Comparison of ENCODE assay signal across 8 cellular contexts in genomic region chr9:112486221-112487007, GRCh38. TPM values are rescaled to one million over a fixed set of nuclear protein-coding genes. Genes with fewer than 3 reads are reported as not detected.
DNase-seq lines count a peak whose midpoint lies in the region; ATAC-seq and TF ChIP-seq lines count a peak whose summit lies in the region.

KIAA1958 (plus strand) TSS chr9:112486827; CDS start chr9:112574081, 87,254 bp downstream.

- no peaks in the 10 kb centered on the region for H3K9me3 ChIP-seq in OCI-LY3 (ENCODE audit: insufficient read depth, low read length)
- H3K9me3 ChIP-seq in naive thymus-derived CD4-positive, alpha-beta T cell (ENCODE audit: control insufficient read depth in 2 of 3, low read length in 3 of 3) = no peaks in the 10 kb centered on the region

- peaks cover 12% of the 10 kb centered on the region for H3K4me1 ChIP-seq in OCI-LY3 (ENCODE audit: low read length)
- H3K4me1 ChIP-seq in naive thymus-derived CD4-positive, alpha-beta T cell (ENCODE audit: control insufficient read depth in 2 of 2, insufficient read depth in 2 of 2, low read length in 2 of 2) = peaks cover 4 to 6% of the 10 kb centered on the region in 2 donors

- intact Hi-C loops in naive thymus-derived CD4-positive, alpha-beta T cell (cut with micrococcal nuclease) = loop anchor here (1.0 to 10.0 kb wide), 14 partner anchors 43 to 1002 kb away; partner anchors contain the start of genes ECPAS (in 2 of the 2), INIP (in 2 of the 2), PTBP3 (in 2 of the 2) and SNX30 (in 2 of the 2)

- no peaks in the 10 kb centered on the region for H3K27me3 ChIP-seq in OCI-LY3 (ENCODE audit: low read depth, low read length)
- H3K27me3 ChIP-seq in naive thymus-derived CD4-positive, alpha-beta T cell (ENCODE audit: control insufficient read depth in 2 of 2, insufficient read depth in 2 of 2, low read length in 2 of 2) = no peaks in the 10 kb centered on the region

- H3K27ac Mint-ChIP-seq in naive thymus-derived CD4-positive, alpha-beta T cell = peak within 1 kb of the TSS; percentile 93 to 98 (median 97)
- H3K27ac Mint-ChIP-seq in stimulated activated naive B cell treated with anti-CD40 and anti-IgM and Interleukin-4, amounts not matched to agents 10 μg/mL and 1 μg/mL and 100 μg/mL, for 72 hours = peak within 1 kb of the TSS; percentile 98

- peaks cover 48% of the 10 kb centered on the region for H3K79me2 ChIP-seq in OCI-LY3 (ENCODE audit: low read length)

- H3K9ac ChIP-seq in OCI-LY3 (ENCODE audit: low read length) = peak within 1 kb of the TSS; percentile 79

- no peaks in the 10 kb centered on the region for H3K27me3 Mint-ChIP-seq in activated T-cell treated with anti-CD3 and anti-CD28 coated beads, Interleukin-2, amount 50 U/mL, for 4 hours (ENCODE audit: low read depth)
- peaks cover 0 to 6% (median 0%) of the 10 kb centered on the region in 5 donors for H3K27me3 Mint-ChIP-seq in naive thymus-derived CD4-positive, alpha-beta T cell
- no peaks in the 10 kb centered on the region for H3K27me3 Mint-ChIP-seq in stimulated activated naive B cell treated with anti-CD40 and anti-IgM and Interleukin-4, amounts not matched to agents 10 μg/mL and 1 μg/mL and 100 μg/mL, for 72 hours

- H2AFZ ChIP-seq in OCI-LY3 (ENCODE audit: low read depth, low read length) = peak within 1 kb of the TSS; percentile 66

- H3K27ac ChIP-seq in OCI-LY3 (ENCODE audit: low read length) = peak within 1 kb of the TSS; percentile 56
- peak within 1 kb of the TSS; percentile 72 for H3K27ac ChIP-seq in naive thymus-derived CD4-positive, alpha-beta T cell (ENCODE audit: low read depth, low read length)

- H3K36me3 ChIP-seq in OCI-LY3 (replicated peaks; ENCODE audit: low read depth, low read length) = no peaks in the 10 kb centered on the region
- H3K36me3 ChIP-seq in naive thymus-derived CD4-positive, alpha-beta T cell (ENCODE audit: control insufficient read depth in 2 of 3, insufficient read depth in 3 of 3, low read length in 3 of 3) = no peaks in the 10 kb centered on the region

- peak within 1 kb of the TSS; percentile 82 for H3K4me2 ChIP-seq in OCI-LY3 (ENCODE audit: low read length)

- H4K20me1 ChIP-seq in OCI-LY3 (ENCODE audit: insufficient read depth, low read length) = 0 out of 2 replicates have a peak, but pooled peaks cover 5% of the 10 kb centered on the region

- no peaks in the 10 kb centered on the region for H3K9me3 Mint-ChIP-seq in activated T-cell treated with anti-CD3 and anti-CD28 coated beads, Interleukin-2, amount 50 U/mL, for 4 hours
- peaks cover 0 to 2% (median 0%) of the 10 kb centered on the region in 11 donors for H3K9me3 Mint-ChIP-seq in naive thymus-derived CD4-positive, alpha-beta T cell
- no peaks in the 10 kb centered on the region for H3K9me3 Mint-ChIP-seq in stimulated activated naive B cell treated with anti-CD40 and anti-IgM and Interleukin-4, amounts not matched to agents 10 μg/mL and 1 μg/mL and 100 μg/mL, for 72 hours

- DNase-seq in DMS 273 treated with DMSO at 0.1 percent for 48 hours (lab: John Stamatoyannopoulos, UW) = peak; percentile 41
- peak in 73 of 76 experiments; percentile 7 to 84 (median 67) for DNase-seq in HUDEP-2 (lab: John Stamatoyannopoulos, UW; ENCODE audit: unreplicated experiment in 76 of 76)
- DNase-seq in activated T-cell treated with anti-CD3 and anti-CD28 coated beads, Interleukin-2, amount 50 U/mL, for 4 hours = peak; percentile 72
- peak; percentile 65 for DNase-seq in fibroblast of gingiva (ENCODE audit: low read depth)
- peak; percentile 51 to 88 (median 73) for DNase-seq in naive thymus-derived CD4-positive, alpha-beta T cell
- peak; percentile 86 for DNase-seq in stimulated activated naive B cell treated with anti-CD40 and anti-IgM and Interleukin-4, amounts not matched to agents 10 μg/mL and 1 μg/mL and 100 μg/mL, for 72 hours

- H3K4me3 Mint-ChIP-seq in activated T-cell treated with anti-CD3 and anti-CD28 coated beads, Interleukin-2, amount 50 U/mL, for 4 hours = peak within 1 kb of the TSS; percentile 93
- H3K4me3 Mint-ChIP-seq in naive thymus-derived CD4-positive, alpha-beta T cell = peak within 1 kb of the TSS; percentile 95 to 100 (median 98)
- H3K4me3 Mint-ChIP-seq in stimulated activated naive B cell treated with anti-CD40 and anti-IgM and Interleukin-4, amounts not matched to agents 10 μg/mL and 1 μg/mL and 100 μg/mL, for 72 hours = peak within 1 kb of the TSS; percentile 97 to 99

- CTCF ChIA-PET in naive thymus-derived CD4-positive, alpha-beta T cell (lab: Charles Lee) = interaction anchor here (0.6 to 0.9 kb wide), 3 partner anchors 42 to 854 kb away, joined by 3 to 6 read pairs (median 5); no protein-coding TSS in a partner anchor

- H3K4me3 ChIP-seq in OCI-LY3 (ENCODE audit: low read length) = peak within 1 kb of the TSS; percentile 99
- peak within 1 kb of the TSS; percentile 69 for H3K4me3 ChIP-seq in naive thymus-derived CD4-positive, alpha-beta T cell (ENCODE audit: low read length)

- peak; percentile 88 for ATAC-seq in GM21390 (IDR thresholded peaks at IDR 0.05; ENCODE audit: unreplicated experiment)
- ATAC-seq in activated T-cell treated with anti-CD3 and anti-CD28 coated beads, Interleukin-2, amount 50 U/mL, for 4 hours = peak; percentile 94
- ATAC-seq in naive thymus-derived CD4-positive, alpha-beta T cell = peak; percentile 88
- ATAC-seq in stimulated activated naive B cell treated with anti-CD40 and anti-IgM and Interleukin-4, amounts not matched to agents 10 μg/mL and 1 μg/mL and 100 μg/mL, for 72 hours (replicated peaks) = peak; percentile 96

- no peaks in the 10 kb centered on the region for H3K36me3 Mint-ChIP-seq in activated T-cell treated with anti-CD3 and anti-CD28 coated beads, Interleukin-2, amount 50 U/mL, for 4 hours (ENCODE audit: insufficient read depth)
- peaks cover 0 to 5% (median 0%) of the 10 kb centered on the region in 5 donors for H3K36me3 Mint-ChIP-seq in naive thymus-derived CD4-positive, alpha-beta T cell
- peaks cover 1 to 3% of the 10 kb centered on the region in 2 donors for H3K36me3 Mint-ChIP-seq in stimulated activated naive B cell treated with anti-CD40 and anti-IgM and Interleukin-4, amounts not matched to agents 10 μg/mL and 1 μg/mL and 100 μg/mL, for 72 hours

- peaks cover 26% of the 10 kb centered on the region for H3K4me1 Mint-ChIP-seq in activated T-cell treated with anti-CD3 and anti-CD28 coated beads, Interleukin-2, amount 50 U/mL, for 4 hours (ENCODE audit: low read depth)
- H3K4me1 Mint-ChIP-seq in naive thymus-derived CD4-positive, alpha-beta T cell = peaks cover 19 to 64% (median 49%) of the 10 kb centered on the region in 7 donors
- peaks cover 14 to 25% of the 10 kb centered on the region in 2 donors for H3K4me1 Mint-ChIP-seq in stimulated activated naive B cell treated with anti-CD40 and anti-IgM and Interleukin-4, amounts not matched to agents 10 μg/mL and 1 μg/mL and 100 μg/mL, for 72 hours

- TF ChIP-seq CTCF in OCI-LY3 (IDR thresholded peaks at IDR 0.05; ENCODE audit: low read depth, low read length) = no peak

- POLR2A ChIA-PET in naive thymus-derived CD4-positive, alpha-beta T cell (lab: Charles Lee) = interaction anchor here (0.6 to 1.8 kb wide), 9 partner anchors 10 to 494 kb away, joined by 3 to 13 read pairs (median 4); partner anchors contain the start of genes HSDL2 and SNX30

RNA-seq across cellular contexts. Expression of gene KIAA1958, which starts in this region (rescaled TPM):
- 1 to 10 TPM; 4.7 to 6.9 (median 6.7) TPM for total RNA-seq in activated T-cell treated with anti-CD3 and anti-CD28 coated beads, Interleukin-2, amount 50 U/mL, for 4 hours
- 1 to 10 TPM; 6.2 to 8.3 (median 7.0) TPM for total RNA-seq in naive thymus-derived CD4-positive, alpha-beta T cell
- polyA plus RNA-seq in naive thymus-derived CD4-positive, alpha-beta T cell = 1 to 10 TPM; 3.2 to 5.4 TPM

Comparison
In these comparisons a context has a peak if more than half of its experiments do, and no peak if none do; other contexts are left out.
1. Peak in every context shown above with its lines: DNase-seq, ATAC-seq, H3K4me3 ChIP-seq and H3K27ac ChIP-seq.